ENCODE assay signal across 8 cellular contexts in genomic region chr17:4968166-4968915, GRCh38. TPM values are rescaled to one million over a fixed set of nuclear protein-coding genes. Genes with fewer than 3 reads are reported as not detected.
A peak's percentile ranks its signal among the peaks of the same experiment; 100 is the strongest.
DNase-seq lines count a peak whose midpoint lies in the region; ATAC-seq and TF ChIP-seq lines count a peak whose summit lies in the region.

No MANE protein-coding gene starts in this region.

- peak; percentile 8 for ATAC-seq in GM19025 (IDR thresholded peaks at IDR 0.05; ENCODE audit: low read depth, unreplicated experiment)
- ATAC-seq in GM18519 (IDR thresholded peaks at IDR 0.05; ENCODE audit: low FRiP score, unreplicated experiment) = no peak
- ATAC-seq in HG03108 (IDR thresholded peaks at IDR 0.05; ENCODE audit: unreplicated experiment) = no peak

- H3K9ac ChIP-seq in iPS-18a (ENCODE audit: low read length) = peak overlapping the region; percentile 91

- H3K9me3 ChIP-seq in MG63 (no peaks in the 10 kb centered on the region), iPS-18a (ENCODE audit: control insufficient read depth, low read depth, low read length) (no peaks in the 10 kb centered on the region)

- H3K4me3 ChIP-seq in MG63 = peak overlapping the region; percentile 77
- peak overlapping the region; percentile 92 for H3K4me3 ChIP-seq in iPS-18a (ENCODE audit: low read length)

- H3K4me3 Mint-ChIP-seq in activated naive CD8-positive, alpha-beta T cell treated with anti-CD3 and anti-CD28 coated beads for 36 hours = no peak overlapping the region

- H3K9me3 Mint-ChIP-seq in activated naive CD8-positive, alpha-beta T cell treated with anti-CD3 and anti-CD28 coated beads for 36 hours = peaks cover 1% of the 10 kb centered on the region

- H3K27ac Mint-ChIP-seq in activated naive CD8-positive, alpha-beta T cell treated with anti-CD3 and anti-CD28 coated beads for 36 hours = no peak overlapping the region

- peaks cover 8% of the 10 kb centered on the region for H3K27me3 Mint-ChIP-seq in activated naive CD8-positive, alpha-beta T cell treated with anti-CD3 and anti-CD28 coated beads for 36 hours

- peak overlapping the region; percentile 81 for H3K27ac ChIP-seq in iPS-18a (ENCODE audit: low read length)

- H3K36me3 Mint-ChIP-seq in activated naive CD8-positive, alpha-beta T cell treated with anti-CD3 and anti-CD28 coated beads for 36 hours = peaks cover 19% of the 10 kb centered on the region

- no peaks in the 10 kb centered on the region for H3K27me3 ChIP-seq in MG63
- peaks cover 15% of the 10 kb centered on the region for H3K27me3 ChIP-seq in iPS-18a (ENCODE audit: control insufficient read depth, insufficient read depth, low read length)

- H3K36me3 ChIP-seq in MG63 (peaks cover 42% of the 10 kb centered on the region), iPS-18a (ENCODE audit: control insufficient read depth, low read depth, low read length) (peaks cover 4% of the 10 kb centered on the region)

- H3K4me1 Mint-ChIP-seq in activated naive CD8-positive, alpha-beta T cell treated with anti-CD3 and anti-CD28 coated beads for 36 hours = peaks cover 35% of the 10 kb centered on the region

- DNase-seq in MG63 (peak; percentile 28), GM10266 (ENCODE audit: extremely low spot score) (no peak)
- DNase-seq in activated naive CD8-positive, alpha-beta T cell treated with anti-CD3 and anti-CD28 coated beads for 36 hours = peak; percentile 54
- peak; percentile 21 for DNase-seq in stimulated activated CD8-positive, alpha-beta memory T cell treated with anti-CD3 and anti-CD28 coated beads, Interleukin-12 subunit alpha, Interleukin-12 subunit beta, amount 100 ng/mL, for 4 hours (ENCODE audit: low read depth)

- no peak for TF ChIP-seq CTCF in GM10266 (IDR thresholded peaks at IDR 0.05; ENCODE audit: control insufficient read depth, insufficient read depth, low read depth, missing control alignments)

- peaks cover 17% of the 10 kb centered on the region for H3K4me1 ChIP-seq in iPS-18a (ENCODE audit: control insufficient read depth, low read depth, low read length)

RNA-seq across cellular contexts. Expression of gene SPAG7, which starts 0.7 kb away (rescaled TPM):
- 32.2 and 88.3 TPM in 2 replicates for total RNA-seq in MG63 (2014; rRNA removed; shearing (Covaris generic); ENCODE audit: low replicate concordance)
- 10 to 100 TPM; 62.2 to 63.6 TPM for total RNA-seq in activated naive CD8-positive, alpha-beta T cell treated with anti-CD3 and anti-CD28 coated beads for 36 hours

RNA-seq across cellular contexts. Expression of gene ENO3, which starts 17.4 kb away (rescaled TPM):
- 1.3 TPM in 1 of 2 replicates, not detected in the other for total RNA-seq in MG63 (2014; rRNA removed; shearing (Covaris generic); ENCODE audit: low replicate concordance)
- 10 to 100 TPM; 27.8 to 30.7 TPM for total RNA-seq in activated naive CD8-positive, alpha-beta T cell treated with anti-CD3 and anti-CD28 coated beads for 36 hours

RNA-seq across cellular contexts. Expression of gene CAMTA2, which starts 19.1 kb away (rescaled TPM):
- total RNA-seq in MG63 (2014; rRNA removed; shearing (Covaris generic); ENCODE audit: low replicate concordance) = 1.9 and 5.6 TPM in 2 replicates
- 100 to 1,000 TPM; 107 to 108 TPM for total RNA-seq in activated naive CD8-positive, alpha-beta T cell treated with anti-CD3 and anti-CD28 coated beads for 36 hours

RNA-seq across cellular contexts. Expression of gene PFN1, which starts 20.0 kb away (rescaled TPM):
- total RNA-seq in MG63 (2014; rRNA removed; shearing (Covaris generic); ENCODE audit: low replicate concordance) = 182 and 263 TPM in 2 replicates
- 1,000 to 10,000 TPM; 1,791 to 1,802 TPM for total RNA-seq in activated naive CD8-positive, alpha-beta T cell treated with anti-CD3 and anti-CD28 coated beads for 36 hours

RNA-seq across cellular contexts. Expression of gene RNF167, which starts 28.3 kb away (rescaled TPM):
- total RNA-seq in MG63 (2014; rRNA removed; shearing (Covaris generic); ENCODE audit: low replicate concordance) = 20.4 and 29.9 TPM in 2 replicates
- total RNA-seq in activated naive CD8-positive, alpha-beta T cell treated with anti-CD3 and anti-CD28 coated beads for 36 hours = 100 to 1,000 TPM; 165 to 166 TPM

Comparison
In these comparisons a context has a peak if more than half of its experiments do, and no peak if none do; other contexts are left out.
1. RNA of gene ENO3, which starts 17.4 kb away (total RNA-seq): 27.8 to 30.7 TPM in activated naive CD8-positive, alpha-beta T cell treated with anti-CD3 and anti-CD28 coated beads for 36 hours; 1.3 TPM in MG63; every median in the first group is over 10 times any median in the second.
2. RNA of gene CAMTA2, which starts 19.1 kb away (total RNA-seq): 107 to 108 TPM in activated naive CD8-positive, alpha-beta T cell treated with anti-CD3 and anti-CD28 coated beads for 36 hours; 1.9 to 5.6 TPM in MG63; every median in the first group is over 10 times any median in the second.